In the genomic region with DNA sequence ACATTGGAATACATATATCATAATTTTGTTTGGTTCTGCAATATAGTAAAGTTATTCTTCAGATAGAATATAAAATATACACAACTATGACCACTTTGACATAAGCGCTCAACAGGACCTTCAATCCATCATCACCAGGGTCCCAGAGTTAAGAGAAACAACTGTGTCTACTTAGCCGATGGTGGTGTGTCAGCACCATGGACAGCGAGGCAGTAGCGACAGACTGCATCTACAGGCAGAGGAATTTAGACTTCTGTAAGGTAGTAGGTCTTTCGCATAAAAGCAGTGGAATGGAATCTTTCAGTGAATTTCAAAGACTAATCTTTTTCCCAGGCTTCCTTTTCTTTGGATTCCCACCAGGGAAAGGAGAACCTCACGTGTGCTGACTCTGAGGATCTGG, we compare ENCODE assay signal across 1 cellular context.
TF ChIP-seq lines count a peak whose summit lies in the region.

No MANE protein-coding gene starts in this region.

TF ChIP-seq in HepG2, 621 proteins besides CTCF, POLR2A, EP300 and RAD21 (continued from another document and continues in another):
- TF ChIP-seq, protein P1, sequence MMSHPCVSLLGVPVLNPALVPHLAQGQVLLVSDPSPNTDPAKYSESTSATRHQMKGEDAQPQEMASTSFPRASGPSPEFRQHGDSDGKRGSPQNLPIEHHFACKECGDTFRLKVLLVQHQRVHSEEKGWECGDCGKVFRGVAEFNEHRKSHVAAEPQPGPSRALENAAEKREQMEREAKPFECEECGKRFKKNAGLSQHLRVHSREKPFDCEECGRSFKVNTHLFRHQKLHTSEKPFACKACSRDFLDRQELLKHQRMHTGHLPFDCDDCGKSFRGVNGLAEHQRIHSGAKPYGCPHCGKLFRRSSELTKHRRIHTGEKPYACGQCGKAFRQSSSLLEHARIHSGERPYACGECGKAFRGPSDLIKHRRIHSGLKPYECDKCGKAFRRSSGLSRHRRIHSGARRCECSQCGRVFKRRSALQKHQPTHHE (CRISPR knock-in tag; IDR thresholded peaks at IDR 0.05; ENCODE audit: borderline replicate concordance): peak; percentile 57; the same call in 1 of the 2 replicates
- TF ChIP-seq ATF7 (IDR thresholded peaks at IDR 0.05) (no peak), ATF7 (CRISPR knock-in tag; IDR thresholded peaks at IDR 0.05) (no peak), MXD4 (CRISPR knock-in tag; IDR thresholded peaks at IDR 0.05) (peak; percentile 83; the same call in 1 of the 2 replicates), TSC22D2 (CRISPR knock-in tag; IDR thresholded peaks at IDR 0.05; ENCODE audit: borderline replicate concordance) (peak; percentile 98), ZBTB3 (CRISPR knock-in tag; IDR thresholded peaks at IDR 0.05; ENCODE audit: borderline replicate concordance, low read depth) (peak; percentile 83; the same call in 1 of the 2 replicates), ZNF75D (CRISPR knock-in tag; IDR thresholded peaks at IDR 0.05; ENCODE audit: borderline replicate concordance) (no peak), CEBPG (CRISPR knock-in tag; IDR thresholded peaks at IDR 0.05) (peak; percentile 51; the same call in 1 of the 2 replicates), ONECUT2 (CRISPR knock-in tag; IDR thresholded peaks at IDR 0.05) (no peak), ZNF3 (CRISPR knock-in tag; IDR thresholded peaks at IDR 0.05) (peak; percentile 78; the same call in 1 of the 2 replicates), HNF4A (CRISPR knock-in tag; IDR thresholded peaks at IDR 0.05) (no peak), TOE1 (CRISPR knock-in tag; IDR thresholded peaks at IDR 0.05) (peak; percentile 84; the same call in 1 of the 2 replicates), ZNF143 (CRISPR knock-in tag; IDR thresholded peaks at IDR 0.05) (no peak), CAMTA2 (CRISPR knock-in tag; IDR thresholded peaks at IDR 0.05; ENCODE audit: borderline replicate concordance) (no peak), ZNF484 (CRISPR knock-in tag; IDR thresholded peaks at IDR 0.05; ENCODE audit: borderline replicate concordance, low read depth) (no peak; the same call in 1 of the 2 replicates), ZNF138 (CRISPR knock-in tag; IDR thresholded peaks at IDR 0.05; ENCODE audit: low read depth) (no peak), NFE2L1 (CRISPR knock-in tag; IDR thresholded peaks at IDR 0.05; ENCODE audit: borderline replicate concordance) (no peak), SIN3B (IDR thresholded peaks at IDR 0.05; ENCODE audit: low read length) (no peak), ZNF432 (CRISPR knock-in tag; IDR thresholded peaks at IDR 0.05; ENCODE audit: borderline replicate concordance) (no peak), SIN3A (IDR thresholded peaks at IDR 0.05; ENCODE audit: borderline replicate concordance, low read depth, low read length) (peak; percentile 61; the same call in 1 of the 2 replicates), MZF1 (CRISPR knock-in tag; IDR thresholded peaks at IDR 0.05; ENCODE audit: borderline replicate concordance) (no peak), ZBTB1 (CRISPR knock-in tag; IDR thresholded peaks at IDR 0.05; ENCODE audit: borderline replicate concordance) (peak; percentile 92; the same call in 1 of the 2 replicates), GFI1 (CRISPR knock-in tag; IDR thresholded peaks at IDR 0.05; ENCODE audit: borderline replicate concordance) (no peak), KDM4B (CRISPR knock-in tag; IDR thresholded peaks at IDR 0.05) (peak; percentile 83; the same call in 1 of the 2 replicates), HDAC2 (CRISPR knock-in tag; IDR thresholded peaks at IDR 0.05) (peak; percentile 89), ZFAT (CRISPR knock-in tag; conservative IDR thresholded peaks at IDR 0.05) (0 out of 2 replicates have a peak, but pooled peaks have one; percentile 43), ZNF441 (CRISPR knock-in tag; IDR thresholded peaks at IDR 0.05; ENCODE audit: borderline replicate concordance) (peak; percentile 90; the same call in 1 of the 2 replicates)
- TF ChIP-seq, protein P2, sequence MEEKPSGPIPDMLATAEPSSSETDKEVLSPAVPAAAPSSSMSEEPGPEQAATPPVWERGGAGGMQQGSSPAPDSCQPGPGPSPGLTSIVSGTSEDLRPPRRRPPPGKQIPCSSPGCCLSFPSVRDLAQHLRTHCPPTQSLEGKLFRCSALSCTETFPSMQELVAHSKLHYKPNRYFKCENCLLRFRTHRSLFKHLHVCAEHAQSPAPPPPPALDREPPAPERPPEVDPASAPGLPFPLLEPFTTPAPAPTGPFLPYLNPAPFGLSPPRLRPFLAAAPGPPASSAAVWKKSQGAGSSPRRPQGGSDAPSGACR (CRISPR knock-in tag; IDR thresholded peaks at IDR 0.05): no peak
- TF ChIP-seq, protein P3, sequence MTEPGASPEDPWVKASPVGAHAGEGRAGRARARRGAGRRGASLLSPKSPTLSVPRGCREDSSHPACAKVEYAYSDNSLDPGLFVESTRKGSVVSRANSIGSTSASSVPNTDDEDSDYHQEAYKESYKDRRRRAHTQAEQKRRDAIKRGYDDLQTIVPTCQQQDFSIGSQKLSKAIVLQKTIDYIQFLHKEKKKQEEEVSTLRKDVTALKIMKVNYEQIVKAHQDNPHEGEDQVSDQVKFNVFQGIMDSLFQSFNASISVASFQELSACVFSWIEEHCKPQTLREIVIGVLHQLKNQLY (CRISPR knock-in tag; IDR thresholded peaks at IDR 0.05): peak; percentile 59; the same call in 1 of the 2 replicates
- TF ChIP-seq, protein P4, sequence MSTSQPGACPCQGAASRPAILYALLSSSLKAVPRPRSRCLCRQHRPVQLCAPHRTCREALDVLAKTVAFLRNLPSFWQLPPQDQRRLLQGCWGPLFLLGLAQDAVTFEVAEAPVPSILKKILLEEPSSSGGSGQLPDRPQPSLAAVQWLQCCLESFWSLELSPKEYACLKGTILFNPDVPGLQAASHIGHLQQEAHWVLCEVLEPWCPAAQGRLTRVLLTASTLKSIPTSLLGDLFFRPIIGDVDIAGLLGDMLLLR (CRISPR knock-in tag; IDR thresholded peaks at IDR 0.05): no peak
- TF ChIP-seq, protein P5, sequence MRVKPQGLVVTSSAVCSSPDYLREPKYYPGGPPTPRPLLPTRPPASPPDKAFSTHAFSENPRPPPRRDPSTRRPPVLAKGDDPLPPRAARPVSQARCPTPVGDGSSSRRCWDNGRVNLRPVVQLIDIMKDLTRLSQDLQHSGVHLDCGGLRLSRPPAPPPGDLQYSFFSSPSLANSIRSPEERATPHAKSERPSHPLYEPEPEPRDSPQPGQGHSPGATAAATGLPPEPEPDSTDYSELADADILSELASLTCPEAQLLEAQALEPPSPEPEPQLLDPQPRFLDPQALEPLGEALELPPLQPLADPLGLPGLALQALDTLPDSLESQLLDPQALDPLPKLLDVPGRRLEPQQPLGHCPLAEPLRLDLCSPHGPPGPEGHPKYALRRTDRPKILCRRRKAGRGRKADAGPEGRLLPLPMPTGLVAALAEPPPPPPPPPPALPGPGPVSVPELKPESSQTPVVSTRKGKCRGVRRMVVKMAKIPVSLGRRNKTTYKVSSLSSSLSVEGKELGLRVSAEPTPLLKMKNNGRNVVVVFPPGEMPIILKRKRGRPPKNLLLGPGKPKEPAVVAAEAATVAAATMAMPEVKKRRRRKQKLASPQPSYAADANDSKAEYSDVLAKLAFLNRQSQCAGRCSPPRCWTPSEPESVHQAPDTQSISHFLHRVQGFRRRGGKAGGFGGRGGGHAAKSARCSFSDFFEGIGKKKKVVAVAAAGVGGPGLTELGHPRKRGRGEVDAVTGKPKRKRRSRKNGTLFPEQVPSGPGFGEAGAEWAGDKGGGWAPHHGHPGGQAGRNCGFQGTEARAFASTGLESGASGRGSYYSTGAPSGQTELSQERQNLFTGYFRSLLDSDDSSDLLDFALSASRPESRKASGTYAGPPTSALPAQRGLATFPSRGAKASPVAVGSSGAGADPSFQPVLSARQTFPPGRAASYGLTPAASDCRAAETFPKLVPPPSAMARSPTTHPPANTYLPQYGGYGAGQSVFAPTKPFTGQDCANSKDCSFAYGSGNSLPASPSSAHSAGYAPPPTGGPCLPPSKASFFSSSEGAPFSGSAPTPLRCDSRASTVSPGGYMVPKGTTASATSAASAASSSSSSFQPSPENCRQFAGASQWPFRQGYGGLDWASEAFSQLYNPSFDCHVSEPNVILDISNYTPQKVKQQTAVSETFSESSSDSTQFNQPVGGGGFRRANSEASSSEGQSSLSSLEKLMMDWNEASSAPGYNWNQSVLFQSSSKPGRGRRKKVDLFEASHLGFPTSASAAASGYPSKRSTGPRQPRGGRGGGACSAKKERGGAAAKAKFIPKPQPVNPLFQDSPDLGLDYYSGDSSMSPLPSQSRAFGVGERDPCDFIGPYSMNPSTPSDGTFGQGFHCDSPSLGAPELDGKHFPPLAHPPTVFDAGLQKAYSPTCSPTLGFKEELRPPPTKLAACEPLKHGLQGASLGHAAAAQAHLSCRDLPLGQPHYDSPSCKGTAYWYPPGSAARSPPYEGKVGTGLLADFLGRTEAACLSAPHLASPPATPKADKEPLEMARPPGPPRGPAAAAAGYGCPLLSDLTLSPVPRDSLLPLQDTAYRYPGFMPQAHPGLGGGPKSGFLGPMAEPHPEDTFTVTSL (CRISPR knock-in tag; IDR thresholded peaks at IDR 0.05; ENCODE audit: borderline replicate concordance): no peak
- TF ChIP-seq, protein P6, sequence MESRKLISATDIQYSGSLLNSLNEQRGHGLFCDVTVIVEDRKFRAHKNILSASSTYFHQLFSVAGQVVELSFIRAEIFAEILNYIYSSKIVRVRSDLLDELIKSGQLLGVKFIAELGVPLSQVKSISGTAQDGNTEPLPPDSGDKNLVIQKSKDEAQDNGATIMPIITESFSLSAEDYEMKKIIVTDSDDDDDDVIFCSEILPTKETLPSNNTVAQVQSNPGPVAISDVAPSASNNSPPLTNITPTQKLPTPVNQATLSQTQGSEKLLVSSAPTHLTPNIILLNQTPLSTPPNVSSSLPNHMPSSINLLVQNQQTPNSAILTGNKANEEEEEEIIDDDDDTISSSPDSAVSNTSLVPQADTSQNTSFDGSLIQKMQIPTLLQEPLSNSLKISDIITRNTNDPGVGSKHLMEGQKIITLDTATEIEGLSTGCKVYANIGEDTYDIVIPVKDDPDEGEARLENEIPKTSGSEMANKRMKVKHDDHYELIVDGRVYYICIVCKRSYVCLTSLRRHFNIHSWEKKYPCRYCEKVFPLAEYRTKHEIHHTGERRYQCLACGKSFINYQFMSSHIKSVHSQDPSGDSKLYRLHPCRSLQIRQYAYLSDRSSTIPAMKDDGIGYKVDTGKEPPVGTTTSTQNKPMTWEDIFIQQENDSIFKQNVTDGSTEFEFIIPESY (CRISPR knock-in tag; IDR thresholded peaks at IDR 0.05): no peak
- TF ChIP-seq, protein P7, sequence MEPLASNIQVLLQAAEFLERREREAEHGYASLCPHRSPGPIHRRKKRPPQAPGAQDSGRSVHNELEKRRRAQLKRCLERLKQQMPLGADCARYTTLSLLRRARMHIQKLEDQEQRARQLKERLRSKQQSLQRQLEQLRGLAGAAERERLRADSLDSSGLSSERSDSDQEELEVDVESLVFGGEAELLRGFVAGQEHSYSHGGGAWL (CRISPR knock-in tag; IDR thresholded peaks at IDR 0.05): peak; percentile 87
- TF ChIP-seq, protein P8, sequence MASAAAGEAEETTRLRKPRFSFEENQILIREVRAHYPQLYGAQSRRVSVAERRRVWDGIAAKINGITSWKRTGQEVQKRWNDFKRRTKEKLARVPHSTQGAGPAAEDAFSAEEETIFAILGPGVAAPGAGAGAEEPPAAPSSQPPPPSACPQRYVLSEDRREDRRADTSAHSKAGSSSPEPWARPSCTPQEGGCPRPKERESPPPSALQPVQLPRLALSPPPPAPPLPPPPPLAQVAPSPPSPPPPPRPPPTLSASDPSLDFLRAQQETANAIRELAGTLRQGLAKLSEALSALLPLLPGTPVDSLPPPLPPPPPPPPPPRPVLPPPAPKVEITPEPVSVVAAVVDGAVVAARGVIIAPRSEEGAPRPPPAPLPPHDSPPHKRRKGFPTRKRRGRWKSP (CRISPR knock-in tag; IDR thresholded peaks at IDR 0.05): peak; percentile 32; the same call in 1 of the 2 replicates
- TF ChIP-seq, protein P9, sequence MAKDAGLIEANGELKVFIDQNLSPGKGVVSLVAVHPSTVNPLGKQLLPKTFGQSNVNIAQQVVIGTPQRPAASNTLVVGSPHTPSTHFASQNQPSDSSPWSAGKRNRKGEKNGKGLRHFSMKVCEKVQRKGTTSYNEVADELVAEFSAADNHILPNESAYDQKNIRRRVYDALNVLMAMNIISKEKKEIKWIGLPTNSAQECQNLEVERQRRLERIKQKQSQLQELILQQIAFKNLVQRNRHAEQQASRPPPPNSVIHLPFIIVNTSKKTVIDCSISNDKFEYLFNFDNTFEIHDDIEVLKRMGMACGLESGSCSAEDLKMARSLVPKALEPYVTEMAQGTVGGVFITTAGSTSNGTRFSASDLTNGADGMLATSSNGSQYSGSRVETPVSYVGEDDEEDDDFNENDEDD (CRISPR knock-in tag; IDR thresholded peaks at IDR 0.05; ENCODE audit: borderline replicate concordance): no peak; the same call in 1 of the 2 replicates
- TF ChIP-seq, protein P10, sequence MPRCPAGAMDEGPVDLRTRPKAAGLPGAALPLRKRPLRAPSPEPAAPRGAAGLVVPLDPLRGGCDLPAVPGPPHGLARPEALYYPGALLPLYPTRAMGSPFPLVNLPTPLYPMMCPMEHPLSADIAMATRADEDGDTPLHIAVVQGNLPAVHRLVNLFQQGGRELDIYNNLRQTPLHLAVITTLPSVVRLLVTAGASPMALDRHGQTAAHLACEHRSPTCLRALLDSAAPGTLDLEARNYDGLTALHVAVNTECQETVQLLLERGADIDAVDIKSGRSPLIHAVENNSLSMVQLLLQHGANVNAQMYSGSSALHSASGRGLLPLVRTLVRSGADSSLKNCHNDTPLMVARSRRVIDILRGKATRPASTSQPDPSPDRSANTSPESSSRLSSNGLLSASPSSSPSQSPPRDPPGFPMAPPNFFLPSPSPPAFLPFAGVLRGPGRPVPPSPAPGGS (CRISPR knock-in tag; IDR thresholded peaks at IDR 0.05): no peak
- TF ChIP-seq, protein P11, sequence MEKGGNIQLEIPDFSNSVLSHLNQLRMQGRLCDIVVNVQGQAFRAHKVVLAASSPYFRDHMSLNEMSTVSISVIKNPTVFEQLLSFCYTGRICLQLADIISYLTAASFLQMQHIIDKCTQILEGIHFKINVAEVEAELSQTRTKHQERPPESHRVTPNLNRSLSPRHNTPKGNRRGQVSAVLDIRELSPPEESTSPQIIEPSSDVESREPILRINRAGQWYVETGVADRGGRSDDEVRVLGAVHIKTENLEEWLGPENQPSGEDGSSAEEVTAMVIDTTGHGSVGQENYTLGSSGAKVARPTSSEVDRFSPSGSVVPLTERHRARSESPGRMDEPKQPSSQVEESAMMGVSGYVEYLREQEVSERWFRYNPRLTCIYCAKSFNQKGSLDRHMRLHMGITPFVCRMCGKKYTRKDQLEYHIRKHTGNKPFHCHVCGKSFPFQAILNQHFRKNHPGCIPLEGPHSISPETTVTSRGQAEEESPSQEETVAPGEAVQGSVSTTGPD (CRISPR knock-in tag; IDR thresholded peaks at IDR 0.05): no peak
- TF ChIP-seq, protein P12, sequence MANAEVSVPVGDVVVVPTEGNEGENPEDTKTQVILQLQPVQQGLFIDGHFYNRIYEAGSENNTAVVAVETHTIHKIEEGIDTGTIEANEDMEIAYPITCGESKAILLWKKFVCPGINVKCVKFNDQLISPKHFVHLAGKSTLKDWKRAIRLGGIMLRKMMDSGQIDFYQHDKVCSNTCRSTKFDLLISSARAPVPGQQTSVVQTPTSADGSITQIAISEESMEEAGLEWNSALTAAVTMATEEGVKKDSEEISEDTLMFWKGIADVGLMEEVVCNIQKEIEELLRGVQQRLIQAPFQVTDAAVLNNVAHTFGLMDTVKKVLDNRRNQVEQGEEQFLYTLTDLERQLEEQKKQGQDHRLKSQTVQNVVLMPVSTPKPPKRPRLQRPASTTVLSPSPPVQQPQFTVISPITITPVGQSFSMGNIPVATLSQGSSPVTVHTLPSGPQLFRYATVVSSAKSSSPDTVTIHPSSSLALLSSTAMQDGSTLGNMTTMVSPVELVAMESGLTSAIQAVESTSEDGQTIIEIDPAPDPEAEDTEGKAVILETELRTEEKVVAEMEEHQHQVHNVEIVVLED (CRISPR knock-in tag; IDR thresholded peaks at IDR 0.05; ENCODE audit: borderline replicate concordance): no peak
